Comparison of ENCODE assay signal across 26 cellular contexts in the genomic region with DNA sequence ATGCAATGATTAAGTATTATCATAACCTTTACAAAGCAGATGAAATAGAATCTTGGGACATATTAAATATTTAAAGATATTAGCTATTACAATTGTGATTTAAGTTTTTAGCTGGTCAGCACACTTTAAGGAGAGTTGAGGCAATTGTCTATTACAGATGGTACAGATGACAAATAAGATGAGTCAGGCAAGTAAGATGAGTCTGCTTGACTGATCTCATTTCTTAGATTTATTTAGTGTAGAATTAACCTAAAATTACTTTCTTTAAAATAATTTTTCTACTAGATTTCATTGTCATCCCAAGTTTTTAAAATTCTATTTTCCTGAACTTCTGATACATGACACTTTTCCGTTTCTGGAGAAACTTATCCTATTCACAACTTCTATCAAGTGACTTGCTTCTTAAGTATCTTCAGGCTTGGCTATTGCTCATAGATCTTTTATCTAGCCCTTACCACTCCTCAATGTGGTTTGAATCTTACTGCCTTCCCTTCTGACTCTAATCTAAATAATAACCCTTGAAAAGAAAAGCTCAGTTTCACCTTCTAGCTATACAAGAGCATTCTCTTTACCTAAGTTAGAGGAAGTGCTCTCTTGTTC. TPM values are rescaled to one million over a fixed set of nuclear protein-coding genes. Genes with fewer than 3 reads are reported as not detected.
DNase-seq lines count a peak whose midpoint lies in the region; ATAC-seq and TF ChIP-seq lines count a peak whose summit lies in the region.
"Had no signal": no experiment of that assay in that cellular context is flagged by ENCODE, and none has a peak within 500 bp of the region (broad histone marks: within the 10 kb centered on the region; RNA-seq: fewer than 3 reads in every experiment).

No MANE protein-coding gene starts in this region.

- DNase-seq in AG10803 (ENCODE audit: low read depth) (peak; percentile 51), LHCN-M2 (ENCODE audit: low read depth) (peak; percentile 52), amniotic epithelial cell (ENCODE audit: low read depth) (peak; percentile 78), foreskin fibroblast (peak; percentile 53 to 69), T-helper 9 cell (no peak), NCI-H345 (lab: John Stamatoyannopoulos, UW) (no peak)
- no peak for DNase-seq in stimulated activated CD4-positive, alpha-beta T cell treated with anti-CD3 and anti-CD28 coated beads, Interleukin-4, amount 100 ng/mL, for 24 hours
- DNase-seq: activated CD4-positive, CD25-positive, alpha-beta regulatory T cell treated with anti-CD3 and anti-CD28 coated beads, Interleukin-2, amount 50 U/mL, for 72 hours; activated CD8-positive, alpha-beta T cell treated with anti-CD3 and anti-CD28 coated beads, Interleukin-2, amount 10 ng/mL, durations not matched to agents 7 days and 5 days; activated naive CD4-positive, alpha-beta T cell; activated T-cell treated with anti-CD3 and anti-CD28 coated beads, Interleukin-2, amount 50 U/mL, for 1 hour; amygdala; Calu3; cerebellar nuclear complex; effector CD8-positive, alpha-beta T cell; immature natural killer cell; lower lobe of right lung; NCI-H1694 treated with DMSO at 0.1 percent for 48 hours; NCI-H774; right cardiac atrium; stimulated activated CD4-positive, alpha-beta T cell treated with anti-CD3 and anti-CD28 coated beads, Interleukin-15, amount 100 ng/mL, for 24 hours had no signal

- ATAC-seq in SK-N-SH treated with all-trans-retinoic acid at 6 μM for 48 hours, result no peak
- ATAC-seq: activated CD8-positive, alpha-beta T cell treated with anti-CD3 and anti-CD28 coated beads, Interleukin-2, amount 10 ng/mL, durations not matched to agents 7 days and 5 days; lower lobe of right lung; right cardiac atrium had no signal

- TF ChIP-seq CTCF in AG10803 (conservative IDR thresholded peaks at IDR 0.05; ENCODE audit: low read length) (no peak), foreskin fibroblast (IDR thresholded peaks at IDR 0.05; ENCODE audit: low read depth, low read length) (no peak)

- H3K4me3 ChIP-seq in AG10803 (ENCODE audit: low read length) (no peak overlapping the region), foreskin fibroblast (ENCODE audit: low read depth in 1 of 2, low read length in 2 of 2) (no peak overlapping the region)
- H3K4me3 ChIP-seq: BLaER1 treated with 17β-estradiol and CSF1 and Interleukin-3, amounts not matched to agents 10 nM and 100 nM; lower lobe of right lung; SK-N-MC; thoracic aorta had no signal

TF ChIP-seq in SK-N-SH treated with all-trans-retinoic acid at 6 μM for 48 hours, 23 proteins besides CTCF, POLR2A, EP300 and RAD21:
- no peak for TF ChIP-seq TOX (CRISPR knock-in tag; IDR thresholded peaks at IDR 0.05; ENCODE audit: borderline replicate concordance)
- no peak for TF ChIP-seq OSR1 (CRISPR knock-in tag; IDR thresholded peaks at IDR 0.05)
- TF ChIP-seq SNAI2 (CRISPR knock-in tag; IDR thresholded peaks at IDR 0.05), result no peak
- no peak for TF ChIP-seq ARNTL (CRISPR knock-in tag; IDR thresholded peaks at IDR 0.05; ENCODE audit: borderline replicate concordance, low read depth)
- no peak for TF ChIP-seq ISL1 (CRISPR knock-in tag; IDR thresholded peaks at IDR 0.05)

RNA-seq across cellular contexts. Expression of a gene that starts 32.9 kb away (rescaled TPM):
- 2.0 and 2.9 TPM in 2 replicates for total RNA-seq in LHCN-M2 (2014; rRNA removed)
- 21.9 TPM for polyA plus RNA-seq in LHCN-M2 (2012)
- total RNA-seq: activated CD8-positive, alpha-beta T cell treated with anti-CD3 and anti-CD28 coated beads, Interleukin-2, amount 10 ng/mL, durations not matched to agents 7 days and 5 days had no signal
- polyA plus RNA-seq: immature natural killer cell had no signal

RNA-seq across cellular contexts. Expression of a gene that starts 49.0 kb away (rescaled TPM):
- not detected in 2 replicates for total RNA-seq in LHCN-M2 (2014; rRNA removed)
- polyA plus RNA-seq in LHCN-M2 (2012), result not detected
- total RNA-seq: activated CD8-positive, alpha-beta T cell treated with anti-CD3 and anti-CD28 coated beads, Interleukin-2, amount 10 ng/mL, durations not matched to agents 7 days and 5 days; Calu3; fibroblast of lung; lower lobe of right lung; right cardiac atrium; thoracic aorta had no signal
- polyA plus RNA-seq: fibroblast of lung, right cardiac atrium had no signal

Comparison
In these comparisons a context has a peak if more than half of its experiments do, and no peak if none do; other contexts are left out.
1. DNase-seq: peak in AG10803 (single experiment), LHCN-M2 (single experiment), amniotic epithelial cell (single experiment) and foreskin fibroblast (2 of 2); none in T-helper 9 cell (single experiment), stimulated activated CD4-positive, alpha-beta T cell treated with anti-CD3 and anti-CD28 coated beads, Interleukin-4, amount 100 ng/mL, for 24 hours (single experiment) and NCI-H345 (single experiment).